ENCODE assay signal across 16 cellular contexts in genomic region chr1:153513666-153514065, GRCh38. TPM values are rescaled to one million over a fixed set of nuclear protein-coding genes. Genes with fewer than 3 reads are reported as not detected.
DNase-seq lines count a peak whose midpoint lies in the region; ATAC-seq and TF ChIP-seq lines count a peak whose summit lies in the region.
"Had no signal": no experiment of that assay in that cellular context is flagged by ENCODE, and none has a peak within 500 bp of the region (broad histone marks: within the 10 kb centered on the region; RNA-seq: fewer than 3 reads in every experiment).

No MANE protein-coding gene starts in this region.

- H3K36me3 Mint-ChIP-seq in T-helper 2 cell treated with Interferon-gamma antibody and Interleukin-4, amounts not matched to agents 5 μg/mL and 100 μg/mL, for 36 hours (ENCODE audit: low read depth): no peaks in the 10 kb centered on the region
- H3K36me3 Mint-ChIP-seq in dendritic cell treated with granulocyte-macrophage colony-stimulating factor and Interleukin-4, amounts not matched to agents 40 ng/mL and 50 ng/mL, for 4 days (ENCODE audit: low read depth): no peaks in the 10 kb centered on the region
- H3K36me3 Mint-ChIP-seq in progenitor cell of endocrine pancreas (ENCODE audit: insufficient read depth): no peaks in the 10 kb centered on the region
- H3K36me3 Mint-ChIP-seq in activated T-helper 17 cell treated with anti-CD3 and anti-CD28 coated beads, Interleukin-2, amount 50 U/mL, for 72 hours (ENCODE audit: low read depth): no peaks in the 10 kb centered on the region
- H3K36me3 Mint-ChIP-seq: CD4-positive, CD25-positive, alpha-beta regulatory T cell had no signal

- peak overlapping the region; percentile 12 for H3K27ac Mint-ChIP-seq in T-helper 2 cell treated with Interferon-gamma antibody and Interleukin-4, amounts not matched to agents 5 μg/mL and 100 μg/mL, for 36 hours
- peak overlapping the region; percentile 60 for H3K27ac Mint-ChIP-seq in dendritic cell treated with granulocyte-macrophage colony-stimulating factor and Interleukin-4, amounts not matched to agents 40 ng/mL and 50 ng/mL, for 4 days
- peak overlapping the region; percentile 15 for H3K27ac Mint-ChIP-seq in progenitor cell of endocrine pancreas
- no peak overlapping the region for H3K27ac Mint-ChIP-seq in activated T-helper 17 cell treated with anti-CD3 and anti-CD28 coated beads, Interleukin-2, amount 50 U/mL, for 72 hours
- H3K27ac Mint-ChIP-seq: B cell, GM23338 had no signal

- H3K4me1 Mint-ChIP-seq in T-helper 2 cell treated with Interferon-gamma antibody and Interleukin-4, amounts not matched to agents 5 μg/mL and 100 μg/mL, for 36 hours (ENCODE audit: low read depth): peaks cover 23% of the 10 kb centered on the region
- H3K4me1 Mint-ChIP-seq in dendritic cell treated with granulocyte-macrophage colony-stimulating factor and Interleukin-4, amounts not matched to agents 40 ng/mL and 50 ng/mL, for 4 days (ENCODE audit: low read depth): peaks cover 51% of the 10 kb centered on the region
- peaks cover 12% of the 10 kb centered on the region for H3K4me1 Mint-ChIP-seq in progenitor cell of endocrine pancreas (ENCODE audit: low read depth)
- no peaks in the 10 kb centered on the region for H3K4me1 Mint-ChIP-seq in activated T-helper 17 cell treated with anti-CD3 and anti-CD28 coated beads, Interleukin-2, amount 50 U/mL, for 72 hours
- H3K4me1 Mint-ChIP-seq: B cell had no signal

- no peak for TF ChIP-seq CTCF in progenitor cell of endocrine pancreas (IDR thresholded peaks at IDR 0.05; ENCODE audit: unreplicated experiment)

- no peak for ATAC-seq in left colon
- no peak for ATAC-seq in GM18861 (IDR thresholded peaks at IDR 0.05; ENCODE audit: unreplicated experiment)
- ATAC-seq in activated T-helper 17 cell treated with anti-CD3 and anti-CD28 coated beads, Interleukin-2, amount 50 U/mL, for 72 hours (replicated peaks): no peak
- ATAC-seq: GM23338 had no signal

- intact Hi-C loops in dendritic cell treated with granulocyte-macrophage colony-stimulating factor and Interleukin-4, amounts not matched to agents 40 ng/mL and 50 ng/mL, for 4 days (cut with micrococcal nuclease): loop anchor here (10.0 kb wide), 1 partner anchor 231 kb away; no protein-coding TSS in a partner anchor
- intact Hi-C loops in left colon (cut with DNase I, micrococcal nuclease): loop anchor here in 1 of 2 donors (10.0 kb wide), 1 partner anchor 231 kb away; no protein-coding TSS in a partner anchor

- H3K27me3 Mint-ChIP-seq in T-helper 2 cell treated with Interferon-gamma antibody and Interleukin-4, amounts not matched to agents 5 μg/mL and 100 μg/mL, for 36 hours (ENCODE audit: low read depth): no peaks in the 10 kb centered on the region
- no peaks in the 10 kb centered on the region for H3K27me3 Mint-ChIP-seq in dendritic cell treated with granulocyte-macrophage colony-stimulating factor and Interleukin-4, amounts not matched to agents 40 ng/mL and 50 ng/mL, for 4 days
- H3K27me3 Mint-ChIP-seq in progenitor cell of endocrine pancreas: no peaks in the 10 kb centered on the region
- no peaks in the 10 kb centered on the region for H3K27me3 Mint-ChIP-seq in activated T-helper 17 cell treated with anti-CD3 and anti-CD28 coated beads, Interleukin-2, amount 50 U/mL, for 72 hours
- H3K27me3 Mint-ChIP-seq: CD4-positive, CD25-positive, alpha-beta regulatory T cell had no signal

- no peak for DNase-seq in T-helper 2 cell treated with Interferon-gamma antibody and Interleukin-4, amounts not matched to agents 5 μg/mL and 100 μg/mL, for 36 hours (ENCODE audit: low spot score)
- DNase-seq in T-helper 2 cell (no peak), NCI-H69 (lab: John Stamatoyannopoulos, UW) (peak; percentile 49), progenitor cell of endocrine pancreas (ENCODE audit: low spot score, unreplicated experiment) (no peak), left colon (no peak)
- DNase-seq: C1 segment of cervical spinal cord; Caco-2; CD4-positive, CD25-positive, alpha-beta regulatory T cell; DMS79 treated with DMSO at 0.1 percent for 48 hours; GF-D8; HCEC 1CT had no signal

- H3K4me3 Mint-ChIP-seq in T-helper 2 cell treated with Interferon-gamma antibody and Interleukin-4, amounts not matched to agents 5 μg/mL and 100 μg/mL, for 36 hours: no peak overlapping the region
- H3K4me3 Mint-ChIP-seq in dendritic cell treated with granulocyte-macrophage colony-stimulating factor and Interleukin-4, amounts not matched to agents 40 ng/mL and 50 ng/mL, for 4 days: no peak overlapping the region
- no peak overlapping the region for H3K4me3 Mint-ChIP-seq in progenitor cell of endocrine pancreas (ENCODE audit: low read depth)
- H3K4me3 Mint-ChIP-seq in activated T-helper 17 cell treated with anti-CD3 and anti-CD28 coated beads, Interleukin-2, amount 50 U/mL, for 72 hours: no peak overlapping the region
- H3K4me3 Mint-ChIP-seq: B cell, GM23338 had no signal

- no peaks in the 10 kb centered on the region for H3K9me3 Mint-ChIP-seq in T-helper 2 cell treated with Interferon-gamma antibody and Interleukin-4, amounts not matched to agents 5 μg/mL and 100 μg/mL, for 36 hours
- H3K9me3 Mint-ChIP-seq in dendritic cell treated with granulocyte-macrophage colony-stimulating factor and Interleukin-4, amounts not matched to agents 40 ng/mL and 50 ng/mL, for 4 days: no peaks in the 10 kb centered on the region
- H3K9me3 Mint-ChIP-seq in progenitor cell of endocrine pancreas (ENCODE audit: low read depth): no peaks in the 10 kb centered on the region
- H3K9me3 Mint-ChIP-seq in activated T-helper 17 cell treated with anti-CD3 and anti-CD28 coated beads, Interleukin-2, amount 50 U/mL, for 72 hours: no peaks in the 10 kb centered on the region
- H3K9me3 Mint-ChIP-seq: GM23338 had no signal

RNA-seq across cellular contexts. Expression of gene S100A6, which starts 22.1 kb away (rescaled TPM):
- 12.5 and 14.8 TPM in 2 replicates for total RNA-seq in progenitor cell of endocrine pancreas
- total RNA-seq in left colon: 1,000 to 10,000 TPM; 2,086 to 2,115 TPM
- 100 to 1,000 TPM; 530 to 753 TPM for total RNA-seq in activated T-helper 17 cell treated with anti-CD3 and anti-CD28 coated beads, Interleukin-2, amount 50 U/mL, for 72 hours

RNA-seq across cellular contexts. Expression of gene S100A5, which starts 27.1 kb away (rescaled TPM):
- total RNA-seq in progenitor cell of endocrine pancreas (not detected in 2 replicates), left colon (not detected)
- 1 to 10 TPM; 3.2 to 9.6 TPM for total RNA-seq in activated T-helper 17 cell treated with anti-CD3 and anti-CD28 coated beads, Interleukin-2, amount 50 U/mL, for 72 hours
- total RNA-seq: B cell, Caco-2, GM23338 had no signal

RNA-seq across cellular contexts. Expression of gene S100A4, which starts 31.9 kb away (rescaled TPM):
- total RNA-seq in progenitor cell of endocrine pancreas: 7.6 and 11.1 TPM in 2 replicates
- 10 to 100 TPM; 36.1 to 79.4 TPM for total RNA-seq in left colon
- 1,000 to 10,000 TPM; 1,035 to 1,445 TPM for total RNA-seq in activated T-helper 17 cell treated with anti-CD3 and anti-CD28 coated beads, Interleukin-2, amount 50 U/mL, for 72 hours

RNA-seq across cellular contexts. Expression of gene S100A3, which starts 35.4 kb away (rescaled TPM):
- total RNA-seq in progenitor cell of endocrine pancreas: 0.46 and 1.5 TPM in 2 replicates
- not detected for total RNA-seq in left colon
- not detected for total RNA-seq in activated T-helper 17 cell treated with anti-CD3 and anti-CD28 coated beads, Interleukin-2, amount 50 U/mL, for 72 hours
- total RNA-seq: B cell; CD4-positive, CD25-positive, alpha-beta regulatory T cell; GM23338 had no signal

RNA-seq across cellular contexts. Expression of gene S100A2, which starts 52.0 kb away (rescaled TPM):
- total RNA-seq in progenitor cell of endocrine pancreas: 0.36 and 1.6 TPM in 2 replicates
- total RNA-seq in left colon: 1 to 10 TPM in 1 of 2 donors, not detected in 1; 1.1 TPM
- total RNA-seq in activated T-helper 17 cell treated with anti-CD3 and anti-CD28 coated beads, Interleukin-2, amount 50 U/mL, for 72 hours: 10 to 100 TPM; 10.1 to 10.7 TPM
- total RNA-seq: B cell; CD4-positive, CD25-positive, alpha-beta regulatory T cell had no signal

Comparison
In these comparisons a context has a peak if more than half of its experiments do, and no peak if none do; other contexts are left out.
1. RNA of gene S100A6, which starts 22.1 kb away (total RNA-seq): 2,086 to 2,115 TPM in left colon and 530 to 753 TPM in activated T-helper 17 cell treated with anti-CD3 and anti-CD28 coated beads, Interleukin-2, amount 50 U/mL, for 72 hours; 12.5 to 14.8 TPM in progenitor cell of endocrine pancreas; every median in the first group is over 10 times any median in the second.
2. RNA of gene S100A4, which starts 31.9 kb away (total RNA-seq): 1,035 to 1,445 TPM in activated T-helper 17 cell treated with anti-CD3 and anti-CD28 coated beads, Interleukin-2, amount 50 U/mL, for 72 hours; 36.1 to 79.4 TPM in left colon and 7.6 to 11.1 TPM in progenitor cell of endocrine pancreas; every median in the first group is over 10 times any median in the second.